36 cellular contexts compared by ENCODE assay signal in the genomic region with DNA sequence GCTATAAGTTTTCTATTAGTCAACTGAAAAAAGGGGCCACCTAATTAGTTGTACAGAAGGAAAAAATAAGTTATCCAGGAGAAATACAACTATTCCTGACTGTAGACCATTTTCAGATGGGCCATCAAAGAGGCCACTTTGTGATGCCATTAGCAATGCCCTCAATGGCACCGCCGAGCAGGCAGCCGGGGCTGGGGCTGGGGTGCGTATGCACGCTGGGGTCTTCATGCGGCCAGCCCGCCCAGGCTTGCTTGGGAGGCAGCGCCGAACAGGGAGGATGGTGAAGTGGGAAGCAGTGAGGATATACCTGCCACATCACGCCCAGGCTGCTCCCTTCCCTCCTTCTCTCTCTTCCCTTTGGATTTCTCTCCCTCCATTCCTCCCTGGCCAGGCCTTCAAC.
"Had no signal": no experiment of that assay in that cellular context is flagged by ENCODE, and none has a peak within 500 bp of the region (broad histone marks: within the 10 kb centered on the region; RNA-seq: fewer than 3 reads in every experiment).

No MANE protein-coding gene starts in this region.

- H3K4me3 ChIP-seq: coronary artery, dorsolateral prefrontal cortex, esophagus muscularis mucosa, gastrocnemius medialis, heart left ventricle had no signal

- ATAC-seq: activated CD4-positive, alpha-beta T cell treated with anti-CD3 and anti-CD28 coated beads for 36 hours; activated CD8-positive, alpha-beta memory T cell treated with anti-CD3 and anti-CD28 coated beads, Interleukin-2, amount 10 ng/mL, durations not matched to agents 7 days and 5 days; activated CD8-positive, alpha-beta T cell treated with anti-CD3 and anti-CD28 coated beads, Interleukin-2, amount 10 ng/mL, durations not matched to agents 7 days and 5 days; activated naive CD4-positive, alpha-beta T cell treated with anti-CD3 and anti-CD28 coated beads, Interleukin-2, amount 50 U/mL, for 72 hours; foreskin keratinocyte; gastrocnemius medialis; heart left ventricle; T-helper 17 cell had no signal

- H3K27ac ChIP-seq: coronary artery, esophagus muscularis mucosa, foreskin keratinocyte, gastrocnemius medialis, heart left ventricle, WERI-Rb-1 had no signal

- H3K36me3 ChIP-seq: brain microvascular endothelial cell, esophagus muscularis mucosa, gastrocnemius medialis, heart left ventricle, WERI-Rb-1 had no signal

- H3K27me3 ChIP-seq: brain microvascular endothelial cell, dorsolateral prefrontal cortex, esophagus muscularis mucosa, foreskin keratinocyte, gastrocnemius medialis, heart left ventricle had no signal

- H3K27me3 Mint-ChIP-seq: activated CD4-positive, alpha-beta memory T cell treated with anti-CD3 and anti-CD28 coated beads for 36 hours; activated CD4-positive, alpha-beta T cell treated with anti-CD3 and anti-CD28 coated beads for 36 hours; activated CD4-positive, alpha-beta T cell treated with anti-CD3 and anti-CD28 coated beads, Interleukin-2, amount 10 ng/mL, durations not matched to agents 24 days and 14 days; activated CD8-positive, alpha-beta memory T cell treated with anti-CD3 and anti-CD28 coated beads, Interleukin-2, amount 10 ng/mL, durations not matched to agents 7 days and 5 days; activated naive CD4-positive, alpha-beta T cell treated with anti-CD3 and anti-CD28 coated beads, Interleukin-2, amount 10 ng/mL, durations not matched to agents 7 days and 5 days; activated naive CD8-positive, alpha-beta T cell treated with anti-CD3 and anti-CD28 coated beads, Interleukin-2, amount 10 ng/mL, durations not matched to agents 7 days and 5 days; central memory CD8-positive, alpha-beta T cell; T-helper 17 cell had no signal

- DNase-seq: activated CD4-positive, alpha-beta memory T cell treated with anti-CD3 and anti-CD28 coated beads for 36 hours; activated CD4-positive, alpha-beta T cell treated with anti-CD3 and anti-CD28 coated beads for 36 hours; activated CD4-positive, alpha-beta T cell treated with anti-CD3 and anti-CD28 coated beads, Interleukin-2, amount 10 ng/mL, durations not matched to agents 24 days and 14 days; activated CD4-positive, CD25-positive, alpha-beta regulatory T cell; activated CD4-positive, CD25-positive, alpha-beta regulatory T cell treated with anti-CD3 and anti-CD28 coated beads, Interleukin-2, amount 50 U/mL, for 72 hours; activated CD8-positive, alpha-beta memory T cell treated with anti-CD3 and anti-CD28 coated beads, Interleukin-2, amount 10 ng/mL, durations not matched to agents 7 days and 5 days; activated CD8-positive, alpha-beta memory T cell treated with anti-CD3 and anti-CD28 coated beads, Interleukin-2, amount 50 U/mL, for 4 hours; activated CD8-positive, alpha-beta T cell treated with anti-CD3 and anti-CD28 coated beads, Interleukin-2, amount 10 ng/mL, durations not matched to agents 7 days and 5 days; activated gamma-delta T cell; activated naive CD4-positive, alpha-beta T cell; activated naive CD4-positive, alpha-beta T cell treated with anti-CD3 and anti-CD28 coated beads, Interleukin-2, amount 10 ng/mL, durations not matched to agents 7 days and 5 days; activated naive CD8-positive, alpha-beta T cell treated with anti-CD3 and anti-CD28 coated beads, Interleukin-2, amount 10 ng/mL, durations not matched to agents 7 days and 5 days; activated T-cell treated with anti-CD3 and anti-CD28 coated beads, Interleukin-2, amount 50 U/mL, for 1 hour; activated T-cell treated with anti-CD3 and anti-CD28 coated beads, Interleukin-2, amount 50 U/mL, for 48 hours; amniotic stem cell; anterior cingulate cortex; brain microvascular endothelial cell; dorsolateral prefrontal cortex; effector memory CD4-positive, alpha-beta T cell; endodermal cell; erythroblast; foreskin keratinocyte; gastrocnemius medialis; glutamatergic neuron; heart left ventricle; T-helper 1 cell; T-helper 17 cell; T1000; WERI-Rb-1 had no signal

- H3K27ac Mint-ChIP-seq: activated CD4-positive, alpha-beta memory T cell treated with anti-CD3 and anti-CD28 coated beads for 36 hours; activated CD4-positive, alpha-beta T cell treated with anti-CD3 and anti-CD28 coated beads for 36 hours; activated CD4-positive, alpha-beta T cell treated with anti-CD3 and anti-CD28 coated beads, Interleukin-2, amount 10 ng/mL, durations not matched to agents 24 days and 14 days; activated CD8-positive, alpha-beta memory T cell treated with anti-CD3 and anti-CD28 coated beads, Interleukin-2, amount 10 ng/mL, durations not matched to agents 7 days and 5 days; activated CD8-positive, alpha-beta T cell treated with anti-CD3 and anti-CD28 coated beads, Interleukin-2, amount 10 ng/mL, durations not matched to agents 7 days and 5 days; activated naive CD4-positive, alpha-beta T cell treated with anti-CD3 and anti-CD28 coated beads, Interleukin-2, amount 10 ng/mL, durations not matched to agents 7 days and 5 days; activated naive CD8-positive, alpha-beta T cell treated with anti-CD3 and anti-CD28 coated beads, Interleukin-2, amount 10 ng/mL, durations not matched to agents 7 days and 5 days; activated T-helper 1 cell treated with anti-CD3 and anti-CD28 coated beads, Interleukin-12 subunit alpha, Interleukin-12 subunit beta, Interleukin-2, Interleukin-4 antibody, amounts not matched to agents 30 ng/mL and 10 ng/mL and 1 ng/mL, durations not matched to agents 14 hours and 24 hours and 36 hours; dendritic cell treated with granulocyte-macrophage colony-stimulating factor and Interleukin-4, amounts not matched to agents 40 ng/mL and 50 ng/mL, for 4 days; endodermal cell; T-helper 17 cell; T-helper 2 cell treated with Interferon-gamma antibody and Interleukin-4, amounts not matched to agents 5 μg/mL and 100 μg/mL, for 36 hours had no signal

- H3K4me3 Mint-ChIP-seq: activated CD4-positive, alpha-beta memory T cell treated with anti-CD3 and anti-CD28 coated beads for 36 hours; activated CD4-positive, alpha-beta T cell treated with anti-CD3 and anti-CD28 coated beads for 36 hours; activated CD4-positive, alpha-beta T cell treated with anti-CD3 and anti-CD28 coated beads, Interleukin-2, amount 10 ng/mL, durations not matched to agents 24 days and 14 days; activated CD8-positive, alpha-beta memory T cell treated with anti-CD3 and anti-CD28 coated beads, Interleukin-2, amount 10 ng/mL, durations not matched to agents 7 days and 5 days; activated CD8-positive, alpha-beta T cell treated with anti-CD3 and anti-CD28 coated beads, Interleukin-2, amount 10 ng/mL, durations not matched to agents 7 days and 5 days; activated naive CD4-positive, alpha-beta T cell treated with anti-CD3 and anti-CD28 coated beads, Interleukin-2, amount 10 ng/mL, durations not matched to agents 7 days and 5 days; activated naive CD8-positive, alpha-beta T cell treated with anti-CD3 and anti-CD28 coated beads, Interleukin-2, amount 10 ng/mL, durations not matched to agents 7 days and 5 days; activated T-helper 1 cell treated with anti-CD3 and anti-CD28 coated beads, Interleukin-12 subunit alpha, Interleukin-12 subunit beta, Interleukin-2, Interleukin-4 antibody, amounts not matched to agents 30 ng/mL and 10 ng/mL and 1 ng/mL, durations not matched to agents 14 hours and 24 hours and 36 hours; central memory CD8-positive, alpha-beta T cell; dendritic cell treated with granulocyte-macrophage colony-stimulating factor and Interleukin-4, amounts not matched to agents 40 ng/mL and 50 ng/mL, for 4 days; endodermal cell; T-helper 17 cell; T-helper 2 cell treated with Interferon-gamma antibody and Interleukin-4, amounts not matched to agents 5 μg/mL and 100 μg/mL, for 36 hours had no signal

- H3K4me1 ChIP-seq: gastrocnemius medialis had no signal

- H3K9me3 ChIP-seq: gastrocnemius medialis had no signal
